34 cellular contexts compared by ENCODE assay signal in the genomic region with DNA sequence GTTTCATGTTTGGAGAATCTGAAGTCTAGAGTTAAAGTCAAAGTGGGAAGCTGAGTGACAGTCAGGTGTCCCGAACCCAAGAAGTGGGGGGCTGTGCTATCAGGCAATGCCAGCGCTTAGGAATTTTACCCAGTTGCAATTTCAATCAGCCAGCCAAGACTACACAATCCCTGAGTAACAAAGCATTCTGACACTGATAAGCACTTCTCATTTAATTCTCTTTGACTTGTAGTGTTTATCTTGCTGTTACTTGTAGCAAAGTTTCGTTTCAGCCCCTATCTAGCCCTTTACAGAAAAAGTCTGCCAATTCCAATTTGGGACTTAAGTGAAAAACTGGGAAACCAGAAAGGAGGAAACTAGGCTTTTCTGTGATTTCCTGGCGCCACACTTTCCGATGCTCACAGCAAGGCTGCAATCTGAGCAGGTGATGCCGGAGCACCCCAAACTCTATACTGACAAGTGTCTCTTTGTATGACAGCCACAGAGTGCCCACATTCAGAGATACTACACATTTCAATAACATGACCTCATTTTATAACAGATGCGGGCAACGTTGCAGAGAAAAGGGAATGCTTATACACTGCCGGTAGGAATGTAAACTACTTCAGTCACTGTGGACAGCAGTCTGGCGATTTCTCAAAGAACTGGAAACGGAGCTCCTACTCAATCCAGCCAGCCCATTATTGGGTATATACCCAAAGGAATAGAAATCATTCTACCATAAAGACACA.
A peak's percentile ranks its signal among the peaks of the same experiment; 100 is the strongest.
DNase-seq lines count a peak whose midpoint lies in the region; ATAC-seq, FAIRE-seq and TF ChIP-seq lines count a peak whose summit lies in the region.
"Had no signal": no experiment of that assay in that cellular context is flagged by ENCODE, and none has a peak within 500 bp of the region (broad histone marks: within the 10 kb centered on the region; RNA-seq: fewer than 3 reads in every experiment).

No MANE protein-coding gene starts in this region.

- H3K36me3 ChIP-seq in heart right ventricle, result peaks cover 0 to 3% (median 0%) of the 10 kb centered on the region in 9 donors
- H3K36me3 ChIP-seq in esophagus muscularis mucosa, result no peaks in the 10 kb centered on the region
- no peaks in the 10 kb centered on the region for H3K36me3 ChIP-seq in rectal smooth muscle tissue (ENCODE audit: control insufficient read depth, insufficient read depth, low read length)
- H3K36me3 ChIP-seq: right lobe of liver, WERI-Rb-1 had no signal

- no peak overlapping the region for H3K9ac ChIP-seq in rectal smooth muscle tissue (ENCODE audit: low read length)

- H3K9me3 Mint-ChIP-seq in activated CD4-positive, alpha-beta T cell treated with anti-CD3 and anti-CD28 coated beads, Interleukin-2, amount 10 ng/mL, durations not matched to agents 24 days and 14 days, result no peaks in the 10 kb centered on the region
- peaks cover 0 to 2% (median 0%) of the 10 kb centered on the region in 9 donors for H3K9me3 Mint-ChIP-seq in naive thymus-derived CD8-positive, alpha-beta T cell
- H3K9me3 Mint-ChIP-seq: activated naive CD4-positive, alpha-beta T cell treated with anti-CD3 and anti-CD28 coated beads, Interleukin-2, amount 50 U/mL, for 72 hours; CD8-positive, alpha-beta memory T cell had no signal

- no peak for TF ChIP-seq POLR2A in esophagus muscularis mucosa (IDR thresholded peaks at IDR 0.05; ENCODE audit: low read depth)

- FAIRE-seq in D721Med (lab: Jason Lieb, UNC), result no peak
- FAIRE-seq: A549, endothelial cell of umbilical vein, GM19239, H54 had no signal

- H3K4me1 ChIP-seq in right cardiac atrium (ENCODE audit: control insufficient read depth, insufficient read depth, low read length) (no peaks in the 10 kb centered on the region), heart right ventricle (peaks cover 0 to 15% (median 5%) of the 10 kb centered on the region in 9 donors), esophagus muscularis mucosa (peaks cover 11 to 64% (median 54%) of the 10 kb centered on the region in 4 donors), rectal smooth muscle tissue (ENCODE audit: control insufficient read depth, insufficient read depth, low read length) (peaks cover 16% of the 10 kb centered on the region)
- H3K4me1 ChIP-seq: A549, right lobe of liver had no signal

- ATAC-seq in right cardiac atrium, result peak; percentile 14 to 18
- no peak for ATAC-seq in heart right ventricle
- no peak for ATAC-seq in naive thymus-derived CD8-positive, alpha-beta T cell
- ATAC-seq: A549; activated naive CD4-positive, alpha-beta T cell treated with anti-CD3 and anti-CD28 coated beads, Interleukin-2, amount 50 U/mL, for 72 hours; right lobe of liver had no signal

- H3K4me3 ChIP-seq in right cardiac atrium (ENCODE audit: low read length), result no peak overlapping the region
- H3K4me3 ChIP-seq in heart right ventricle, result no peak overlapping the region
- H3K4me3 ChIP-seq in esophagus muscularis mucosa, result no peak overlapping the region
- H3K4me3 ChIP-seq in rectal smooth muscle tissue (ENCODE audit: low read length), result no peak overlapping the region
- H3K4me3 ChIP-seq: A549, lung, right lobe of liver had no signal

- WGBS in right cardiac atrium, result 27% methylated on average over 11 of the region's 11 CpGs
- WGBS in heart right ventricle, 2 donors, result 32 to 41% methylated on average over 11 of the region's 11 CpGs
- WGBS in esophagus muscularis mucosa, result 51% methylated on average over 10 of the region's 11 CpGs

- H3K27me3 ChIP-seq in right cardiac atrium (ENCODE audit: control insufficient read depth, insufficient read depth) (no peaks in the 10 kb centered on the region), heart right ventricle (no peaks in the 10 kb centered on the region), esophagus muscularis mucosa (no peaks in the 10 kb centered on the region), rectal smooth muscle tissue (ENCODE audit: control insufficient read depth, insufficient read depth, low read length) (no peaks in the 10 kb centered on the region)
- H3K27me3 ChIP-seq: right lobe of liver had no signal

- H3K27ac Mint-ChIP-seq in activated CD4-positive, alpha-beta T cell treated with anti-CD3 and anti-CD28 coated beads, Interleukin-2, amount 10 ng/mL, durations not matched to agents 24 days and 14 days, result no peak overlapping the region
- no peak overlapping the region for H3K27ac Mint-ChIP-seq in naive thymus-derived CD8-positive, alpha-beta T cell
- H3K27ac Mint-ChIP-seq: activated naive CD4-positive, alpha-beta T cell treated with anti-CD3 and anti-CD28 coated beads, Interleukin-2, amount 50 U/mL, for 72 hours; CD8-positive, alpha-beta memory T cell had no signal

- H3K27ac ChIP-seq in right cardiac atrium (ENCODE audit: low read length), result no peak overlapping the region
- H3K27ac ChIP-seq in heart right ventricle, result no peak overlapping the region
- H3K27ac ChIP-seq in esophagus muscularis mucosa (replicated peaks in 1 of 4), result peak overlapping the region in 2 of 4 donors; percentile 23 to 35
- peak overlapping the region; percentile 49 for H3K27ac ChIP-seq in rectal smooth muscle tissue (ENCODE audit: low read depth, low read length)
- H3K27ac ChIP-seq: A549, right lobe of liver, WERI-Rb-1 had no signal

- TF ChIP-seq EP300 in esophagus muscularis mucosa (IDR thresholded peaks at IDR 0.05), result no peak

- peaks cover 2% of the 10 kb centered on the region for H3K4me1 Mint-ChIP-seq in activated CD4-positive, alpha-beta T cell treated with anti-CD3 and anti-CD28 coated beads, Interleukin-2, amount 10 ng/mL, durations not matched to agents 24 days and 14 days
- H3K4me1 Mint-ChIP-seq in naive thymus-derived CD8-positive, alpha-beta T cell, result peaks cover 3 to 16% (median 10%) of the 10 kb centered on the region in 4 donors
- H3K4me1 Mint-ChIP-seq: CD8-positive, alpha-beta memory T cell had no signal

- POLR2A ChIA-PET in naive thymus-derived CD8-positive, alpha-beta T cell (lab: Charles Lee), result no interaction called here

- no peak for DNase-seq in right cardiac atrium
- no peak for DNase-seq in heart right ventricle
- no peak for DNase-seq in esophagus muscularis mucosa (ENCODE audit: extremely low spot score)
- no peak for DNase-seq in activated CD4-positive, alpha-beta T cell treated with anti-CD3 and anti-CD28 coated beads, Interleukin-2, amount 10 ng/mL, durations not matched to agents 24 days and 14 days
- no peak for DNase-seq in naive thymus-derived CD8-positive, alpha-beta T cell
- DNase-seq in D721Med (ENCODE audit: insufficient read length, low spot score), result no peak
- no peak for DNase-seq in NCI-H2081 (lab: John Stamatoyannopoulos, UW)
- DNase-seq: activated CD4-positive, alpha-beta T cell treated with anti-CD3 and anti-CD28 coated beads for 48 hours; activated CD8-positive, alpha-beta memory T cell treated with anti-CD3 and anti-CD28 coated beads for 24 hours; activated T-cell treated with anti-CD3 and anti-CD28 coated beads for 4 hours; amygdala; CD8-positive, alpha-beta memory T cell; DMS 273 treated with DMSO at 0.1 percent for 48 hours; EL; hypothalamus; KG1; left cardiac atrium; MM.1S; NCI-H1105 treated with DMSO at 0.1 percent for 48 hours; NCI-H1930; NCI-H526; NK-92 treated with Interleukin-12 subunit alpha and Interleukin-12 subunit beta, amount 100 ng/mL, for 24 hours; right lobe of liver; stimulated activated CD4-positive, alpha-beta T cell treated with anti-CD3 and anti-CD28 coated beads, Interleukin-4, amount 100 ng/mL, for 1 hour; SW 1271; T1000; WERI-Rb-1 had no signal

- H3K9me3 ChIP-seq in right cardiac atrium (ENCODE audit: control insufficient read depth, low read length) (no peaks in the 10 kb centered on the region), heart right ventricle (no peaks in the 10 kb centered on the region), esophagus muscularis mucosa (no peaks in the 10 kb centered on the region)
- H3K9me3 ChIP-seq: A549, right lobe of liver had no signal

- intact Hi-C loops in right cardiac atrium (cut with DNase I) (no loop called here), heart right ventricle (cut with DNase I) (loop anchor here in 1 of 10 donors (10.0 kb wide), 1 partner anchor 71 kb away; no protein-coding TSS in a partner anchor), esophagus muscularis mucosa (cut with DNase I) (loop anchor here (5.0 kb wide), 1 partner anchor 63 kb away; no protein-coding TSS in a partner anchor)
- intact Hi-C loops in activated CD4-positive, alpha-beta T cell treated with anti-CD3 and anti-CD28 coated beads, Interleukin-2, amount 10 ng/mL, durations not matched to agents 24 days and 14 days (cut with micrococcal nuclease), result no loop called here

- no peaks in the 10 kb centered on the region for H3K36me3 Mint-ChIP-seq in activated CD4-positive, alpha-beta T cell treated with anti-CD3 and anti-CD28 coated beads, Interleukin-2, amount 10 ng/mL, durations not matched to agents 24 days and 14 days (ENCODE audit: low read depth)
- no peaks in the 10 kb centered on the region for H3K36me3 Mint-ChIP-seq in naive thymus-derived CD8-positive, alpha-beta T cell
- H3K36me3 Mint-ChIP-seq: activated naive CD4-positive, alpha-beta T cell treated with anti-CD3 and anti-CD28 coated beads, Interleukin-2, amount 50 U/mL, for 72 hours had no signal

- peaks cover 3% of the 10 kb centered on the region for H3K27me3 Mint-ChIP-seq in activated CD4-positive, alpha-beta T cell treated with anti-CD3 and anti-CD28 coated beads, Interleukin-2, amount 10 ng/mL, durations not matched to agents 24 days and 14 days
- peaks cover 0 to 7% (median 2%) of the 10 kb centered on the region in 5 donors for H3K27me3 Mint-ChIP-seq in naive thymus-derived CD8-positive, alpha-beta T cell

- no peak overlapping the region for H3K4me3 Mint-ChIP-seq in activated CD4-positive, alpha-beta T cell treated with anti-CD3 and anti-CD28 coated beads, Interleukin-2, amount 10 ng/mL, durations not matched to agents 24 days and 14 days
- H3K4me3 Mint-ChIP-seq in naive thymus-derived CD8-positive, alpha-beta T cell, result no peak overlapping the region
- H3K4me3 Mint-ChIP-seq: CD8-positive, alpha-beta memory T cell had no signal

- TF ChIP-seq CTCF in heart right ventricle (IDR thresholded peaks at IDR 0.05) (no peak), esophagus muscularis mucosa (IDR thresholded peaks at IDR 0.05) (peak in 2 of 3 experiments; percentile 12 to 50), D721Med (IDR thresholded peaks at IDR 0.05; ENCODE audit: insufficient read depth, missing control alignments) (no peak)

Comparison
In these comparisons a context has a peak if more than half of its experiments do, and no peak if none do; other contexts are left out.
1. ATAC-seq: peak in right cardiac atrium (2 of 2); none in heart right ventricle (0 of 8) and naive thymus-derived CD8-positive, alpha-beta T cell (0 of 2).
2. CTCF ChIP-seq: peak in esophagus muscularis mucosa (2 of 3); none in heart right ventricle (0 of 9) and D721Med (single experiment).